ENCODE assay signal across 1 cellular context in the genomic region with DNA sequence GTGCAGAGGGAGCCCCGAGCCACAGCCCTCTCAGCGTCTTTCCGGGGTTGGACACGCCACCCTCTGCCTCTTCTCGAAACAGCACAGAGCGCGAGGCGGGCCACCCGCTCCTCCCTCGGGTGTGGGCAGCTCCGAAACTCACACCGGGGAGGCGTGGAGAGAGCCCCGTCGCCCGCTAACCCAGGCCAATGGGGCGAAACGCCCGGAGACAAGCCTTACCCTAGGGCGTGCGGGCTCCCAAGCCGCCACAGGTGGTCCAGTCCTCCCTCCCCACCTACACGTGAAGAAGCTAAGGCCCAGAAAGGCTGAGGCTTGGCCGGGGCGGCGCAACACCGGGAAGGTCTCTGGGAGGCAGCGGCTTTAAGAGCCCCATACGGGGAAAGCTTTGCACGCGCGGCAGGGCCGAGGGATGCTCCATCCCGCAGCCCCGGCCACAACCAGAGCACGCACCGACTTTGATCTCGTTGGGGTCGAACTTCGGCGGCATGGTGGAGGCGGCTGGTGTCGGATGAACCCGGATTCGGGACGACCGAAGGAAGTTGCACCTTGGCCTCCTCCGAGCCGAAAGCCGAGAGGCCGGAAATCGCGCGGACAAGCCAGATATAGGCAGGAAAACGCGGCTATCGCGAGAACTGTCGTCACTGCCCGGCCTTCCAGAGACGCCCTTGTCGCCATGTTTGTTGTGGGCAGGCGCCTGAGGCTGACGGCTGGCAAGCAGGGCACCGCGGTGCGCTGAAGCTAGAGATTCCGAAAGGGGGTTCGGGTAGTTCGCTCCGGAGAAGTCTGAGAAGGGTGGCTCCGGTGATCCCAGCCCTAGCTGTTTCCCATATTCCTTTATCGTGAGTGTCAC.
A peak's percentile ranks its signal among the peaks of the same experiment; 100 is the strongest.
TF ChIP-seq lines count a peak whose summit lies in the region.

LRSAM1 (plus strand) TSS at position 680 of the 850 bp plus-strand sequence. CDS start 3,018 bp downstream, outside the sequence.
RPL12 (minus strand) TSS at position 576 of the 850 bp plus-strand sequence; CDS start at position 487, 89 bp downstream.

TF ChIP-seq in GM12878, 131 proteins besides CTCF, POLR2A, EP300 and RAD21 (continued from another document and continues in another):
- peak; percentile 84 for TF ChIP-seq NR2C1 (IDR thresholded peaks at IDR 0.05)
- peak; percentile 92 for TF ChIP-seq SMAD1 (IDR thresholded peaks at IDR 0.05; ENCODE audit: low read depth, partially characterized antibody)
- TF ChIP-seq YY1 (IDR thresholded peaks at IDR 0.05; ENCODE audit: low read depth, low read length), result peak; percentile 99
- TF ChIP-seq SMARCA5 (IDR thresholded peaks at IDR 0.05), result peak; percentile 79
- peak; percentile 89 for TF ChIP-seq DPF2 (IDR thresholded peaks at IDR 0.05)
- peak; percentile 98 for TF ChIP-seq BRCA1 (IDR thresholded peaks at IDR 0.05; ENCODE audit: low read depth, low read length)
- TF ChIP-seq HCFC1 (IDR thresholded peaks at IDR 0.05; ENCODE audit: low read length), result peak; percentile 97
- TF ChIP-seq MEF2B (IDR thresholded peaks at IDR 0.05; ENCODE audit: partially characterized antibody, poor library complexity, severe bottlenecking), result peak; percentile 52
- peak; percentile 98 for TF ChIP-seq LARP7 (IDR thresholded peaks at IDR 0.05)
- TF ChIP-seq ASH2L (IDR thresholded peaks at IDR 0.05; ENCODE audit: borderline replicate concordance, low read depth), result peak; percentile 60; the same call in 1 of the 2 replicates
- TF ChIP-seq POU2F2 (IDR thresholded peaks at IDR 0.05; ENCODE audit: borderline replicate concordance, low read depth, low read length), result peak; percentile 99
- peak; percentile 94 for TF ChIP-seq IKZF1 (conservative IDR thresholded peaks at IDR 0.05)
- no peak for TF ChIP-seq ESRRA (IDR thresholded peaks at IDR 0.05; ENCODE audit: low read length)
- peak; percentile 100 for TF ChIP-seq RCOR1 (conservative IDR thresholded peaks at IDR 0.05; ENCODE audit: low read depth, low read length)
- TF ChIP-seq MYB (IDR thresholded peaks at IDR 0.05; ENCODE audit: borderline replicate concordance, low read depth, low read length), result no peak
- no peak; the same call in 1 of the 2 replicates for TF ChIP-seq NRF1 (conservative IDR thresholded peaks at IDR 0.05; ENCODE audit: low read depth, low read length)
- TF ChIP-seq MTA3 (IDR thresholded peaks at IDR 0.05; ENCODE audit: borderline replicate concordance, low read length), result no peak
- no peak for TF ChIP-seq NFYA (IDR thresholded peaks at IDR 0.05; ENCODE audit: borderline replicate concordance, low read depth, low read length)
- TF ChIP-seq CHD2 (IDR thresholded peaks at IDR 0.05; ENCODE audit: borderline replicate concordance, low read depth, low read length), result peak; percentile 100
- peak; percentile 85 for TF ChIP-seq STAT1 (conservative IDR thresholded peaks at IDR 0.05)
- TF ChIP-seq CHD4 (IDR thresholded peaks at IDR 0.05), result no peak
- TF ChIP-seq, protein P1, sequence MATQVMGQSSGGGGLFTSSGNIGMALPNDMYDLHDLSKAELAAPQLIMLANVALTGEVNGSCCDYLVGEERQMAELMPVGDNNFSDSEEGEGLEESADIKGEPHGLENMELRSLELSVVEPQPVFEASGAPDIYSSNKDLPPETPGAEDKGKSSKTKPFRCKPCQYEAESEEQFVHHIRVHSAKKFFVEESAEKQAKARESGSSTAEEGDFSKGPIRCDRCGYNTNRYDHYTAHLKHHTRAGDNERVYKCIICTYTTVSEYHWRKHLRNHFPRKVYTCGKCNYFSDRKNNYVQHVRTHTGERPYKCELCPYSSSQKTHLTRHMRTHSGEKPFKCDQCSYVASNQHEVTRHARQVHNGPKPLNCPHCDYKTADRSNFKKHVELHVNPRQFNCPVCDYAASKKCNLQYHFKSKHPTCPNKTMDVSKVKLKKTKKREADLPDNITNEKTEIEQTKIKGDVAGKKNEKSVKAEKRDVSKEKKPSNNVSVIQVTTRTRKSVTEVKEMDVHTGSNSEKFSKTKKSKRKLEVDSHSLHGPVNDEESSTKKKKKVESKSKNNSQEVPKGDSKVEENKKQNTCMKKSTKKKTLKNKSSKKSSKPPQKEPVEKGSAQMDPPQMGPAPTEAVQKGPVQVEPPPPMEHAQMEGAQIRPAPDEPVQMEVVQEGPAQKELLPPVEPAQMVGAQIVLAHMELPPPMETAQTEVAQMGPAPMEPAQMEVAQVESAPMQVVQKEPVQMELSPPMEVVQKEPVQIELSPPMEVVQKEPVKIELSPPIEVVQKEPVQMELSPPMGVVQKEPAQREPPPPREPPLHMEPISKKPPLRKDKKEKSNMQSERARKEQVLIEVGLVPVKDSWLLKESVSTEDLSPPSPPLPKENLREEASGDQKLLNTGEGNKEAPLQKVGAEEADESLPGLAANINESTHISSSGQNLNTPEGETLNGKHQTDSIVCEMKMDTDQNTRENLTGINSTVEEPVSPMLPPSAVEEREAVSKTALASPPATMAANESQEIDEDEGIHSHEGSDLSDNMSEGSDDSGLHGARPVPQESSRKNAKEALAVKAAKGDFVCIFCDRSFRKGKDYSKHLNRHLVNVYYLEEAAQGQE (IDR thresholded peaks at IDR 0.05; ENCODE audit: low read depth, low read length), result peak; percentile 59
- peak; percentile 100 for TF ChIP-seq CBFB (IDR thresholded peaks at IDR 0.05; ENCODE audit: low read depth)
- peak; percentile 99 for TF ChIP-seq SMAD5 (IDR thresholded peaks at IDR 0.05; ENCODE audit: low read depth)
- TF ChIP-seq SUZ12 (IDR thresholded peaks at IDR 0.05; ENCODE audit: unreplicated experiment), result no peak
- peak; percentile 90 for TF ChIP-seq ZBED1 (IDR thresholded peaks at IDR 0.05; ENCODE audit: borderline replicate concordance)
- no peak for TF ChIP-seq SREBF1 (IDR thresholded peaks at IDR 0.05; ENCODE audit: low read length)
- TF ChIP-seq POLR2AphosphoS2 (IDR thresholded peaks at IDR 0.05; ENCODE audit: low read depth, low read length), result peak; percentile 99
- TF ChIP-seq, protein P2, sequence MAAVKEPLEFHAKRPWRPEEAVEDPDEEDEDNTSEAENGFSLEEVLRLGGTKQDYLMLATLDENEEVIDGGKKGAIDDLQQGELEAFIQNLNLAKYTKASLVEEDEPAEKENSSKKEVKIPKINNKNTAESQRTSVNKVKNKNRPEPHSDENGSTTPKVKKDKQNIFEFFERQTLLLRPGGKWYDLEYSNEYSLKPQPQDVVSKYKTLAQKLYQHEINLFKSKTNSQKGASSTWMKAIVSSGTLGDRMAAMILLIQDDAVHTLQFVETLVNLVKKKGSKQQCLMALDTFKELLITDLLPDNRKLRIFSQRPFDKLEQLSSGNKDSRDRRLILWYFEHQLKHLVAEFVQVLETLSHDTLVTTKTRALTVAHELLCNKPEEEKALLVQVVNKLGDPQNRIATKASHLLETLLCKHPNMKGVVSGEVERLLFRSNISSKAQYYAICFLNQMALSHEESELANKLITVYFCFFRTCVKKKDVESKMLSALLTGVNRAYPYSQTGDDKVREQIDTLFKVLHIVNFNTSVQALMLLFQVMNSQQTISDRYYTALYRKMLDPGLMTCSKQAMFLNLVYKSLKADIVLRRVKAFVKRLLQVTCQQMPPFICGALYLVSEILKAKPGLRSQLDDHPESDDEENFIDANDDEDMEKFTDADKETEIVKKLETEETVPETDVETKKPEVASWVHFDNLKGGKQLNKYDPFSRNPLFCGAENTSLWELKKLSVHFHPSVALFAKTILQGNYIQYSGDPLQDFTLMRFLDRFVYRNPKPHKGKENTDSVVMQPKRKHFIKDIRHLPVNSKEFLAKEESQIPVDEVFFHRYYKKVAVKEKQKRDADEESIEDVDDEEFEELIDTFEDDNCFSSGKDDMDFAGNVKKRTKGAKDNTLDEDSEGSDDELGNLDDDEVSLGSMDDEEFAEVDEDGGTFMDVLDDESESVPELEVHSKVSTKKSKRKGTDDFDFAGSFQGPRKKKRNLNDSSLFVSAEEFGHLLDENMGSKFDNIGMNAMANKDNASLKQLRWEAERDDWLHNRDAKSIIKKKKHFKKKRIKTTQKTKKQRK (IDR thresholded peaks at IDR 0.05; ENCODE audit: low read depth, low read length), result no peak
- no peak for TF ChIP-seq ZZZ3 (IDR thresholded peaks at IDR 0.05; ENCODE audit: control insufficient read depth, insufficient read length, low read depth)
- peak; percentile 93; the same call in 1 of the 2 replicates for TF ChIP-seq RB1 (IDR thresholded peaks at IDR 0.05; ENCODE audit: borderline replicate concordance)
- no peak for TF ChIP-seq PML (IDR thresholded peaks at IDR 0.05; ENCODE audit: low read length)
- no peak for TF ChIP-seq BCLAF1 (IDR thresholded peaks at IDR 0.05)
- TF ChIP-seq, protein P3, sequence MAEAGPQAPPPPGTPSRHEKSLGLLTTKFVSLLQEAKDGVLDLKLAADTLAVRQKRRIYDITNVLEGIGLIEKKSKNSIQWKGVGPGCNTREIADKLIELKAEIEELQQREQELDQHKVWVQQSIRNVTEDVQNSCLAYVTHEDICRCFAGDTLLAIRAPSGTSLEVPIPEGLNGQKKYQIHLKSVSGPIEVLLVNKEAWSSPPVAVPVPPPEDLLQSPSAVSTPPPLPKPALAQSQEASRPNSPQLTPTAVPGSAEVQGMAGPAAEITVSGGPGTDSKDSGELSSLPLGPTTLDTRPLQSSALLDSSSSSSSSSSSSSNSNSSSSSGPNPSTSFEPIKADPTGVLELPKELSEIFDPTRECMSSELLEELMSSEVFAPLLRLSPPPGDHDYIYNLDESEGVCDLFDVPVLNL (IDR thresholded peaks at IDR 0.05; ENCODE audit: low read depth, low read length), result no peak
- peak; percentile 94 for TF ChIP-seq SIX5 (IDR thresholded peaks at IDR 0.05; ENCODE audit: low read depth, low read length, severe bottlenecking)
- TF ChIP-seq CUX1 (IDR thresholded peaks at IDR 0.05; ENCODE audit: insufficient replicate concordance, low read depth, low read length), result peak; percentile 14
- TF ChIP-seq HDAC2 (IDR thresholded peaks at IDR 0.05), result no peak
- TF ChIP-seq GATAD2B (conservative IDR thresholded peaks at IDR 0.05; ENCODE audit: low read depth), result peak; percentile 93
- 0 out of 2 replicates have a peak, but pooled peaks have one; percentile 51 for TF ChIP-seq BCL11A (IDR thresholded peaks at IDR 0.05; ENCODE audit: low read depth, low read length)
- peak; percentile 98 for TF ChIP-seq CREM (IDR thresholded peaks at IDR 0.05; ENCODE audit: low read depth)
- peak; percentile 94 for TF ChIP-seq IRF5 (IDR thresholded peaks at IDR 0.05; ENCODE audit: borderline replicate concordance)
